ENCODE assay signal across 17 cellular contexts in genomic region chr9:137050570-137050969, GRCh38.
"Had no signal": no experiment of that assay in that cellular context is flagged by ENCODE, and none has a peak within 500 bp of the region (broad histone marks: within the 10 kb centered on the region; RNA-seq: fewer than 3 reads in every experiment).

No MANE protein-coding gene starts in this region.

- H3K9me3 ChIP-seq: breast epithelium, colonic mucosa, esophagus muscularis mucosa, left ventricle myocardium inferior, sigmoid colon, stomach, suprapubic skin, tibial nerve had no signal

- H3K36me3 ChIP-seq: breast epithelium, colonic mucosa, esophagus muscularis mucosa, left ventricle myocardium inferior, neural progenitor cell, sigmoid colon, stomach, suprapubic skin, tibial nerve had no signal

- DNase-seq: effector memory CD8-positive, alpha-beta T cell; left ventricle myocardium inferior; retina; sigmoid colon had no signal

- H3K4me3 ChIP-seq: breast epithelium, colonic mucosa, dorsolateral prefrontal cortex, esophagus muscularis mucosa, hepatocyte, left ventricle myocardium inferior, neural progenitor cell, sigmoid colon, smooth muscle cell, stomach, suprapubic skin, tibial nerve had no signal

- H3K27ac ChIP-seq: breast epithelium, colonic mucosa, dorsolateral prefrontal cortex, esophagus muscularis mucosa, hepatocyte, left ventricle myocardium inferior, neural progenitor cell, sigmoid colon, stomach, suprapubic skin had no signal

- ATAC-seq: activated CD8-positive, alpha-beta T cell treated with anti-CD3 and anti-CD28 coated beads, Interleukin-2, amount 10 ng/mL, durations not matched to agents 7 days and 5 days; activated T-helper 17 cell treated with anti-CD3 and anti-CD28 coated beads, Interleukin-2, amount 50 U/mL, for 72 hours; stimulated activated memory B cell treated with anti-CD40 and anti-IgM and Interleukin-4, amounts not matched to agents 10 μg/mL and 1 μg/mL and 100 μg/mL, for 72 hours had no signal
